16 cellular contexts compared by ENCODE assay signal in genomic region chrX:52857126-52857525, GRCh38. TPM values are rescaled to one million over a fixed set of nuclear protein-coding genes. Genes with fewer than 3 reads are reported as not detected.
"Had no signal": no experiment of that assay in that cellular context is flagged by ENCODE, and none has a peak within 500 bp of the region (broad histone marks: within the 10 kb centered on the region; RNA-seq: fewer than 3 reads in every experiment).

No MANE protein-coding gene starts in this region.

RNA-seq across cellular contexts. Expression of gene XAGE3, which starts 10.8 kb away (rescaled TPM):
- total RNA-seq: activated B cell treated with CpG ODN at 0.5 μM for 24 hours; activated CD8-positive, alpha-beta T cell treated with anti-CD3 and anti-CD28 coated beads for 36 hours; activated T-cell treated with anti-CD3 and anti-CD28 coated beads, Interleukin-2, amount 50 U/mL, for 4 hours; activated T-helper 17 cell treated with anti-CD3 and anti-CD28 coated beads, Interleukin-2, amount 50 U/mL, for 72 hours; astrocyte; bronchial epithelial cell; cardiac septum; cerebellum; dorsolateral prefrontal cortex; endodermal cell; esophagus muscularis mucosa; gastroesophageal sphincter; glomerular endothelial cell; heart right ventricle; T-helper 17 cell had no signal
- polyA plus RNA-seq: heart right ventricle had no signal

RNA-seq across cellular contexts. Expression of gene XAGE5, which starts 46.0 kb away (rescaled TPM):
- total RNA-seq: activated B cell treated with CpG ODN at 0.5 μM for 24 hours; activated CD8-positive, alpha-beta T cell treated with anti-CD3 and anti-CD28 coated beads for 36 hours; activated T-cell treated with anti-CD3 and anti-CD28 coated beads, Interleukin-2, amount 50 U/mL, for 4 hours; activated T-helper 17 cell treated with anti-CD3 and anti-CD28 coated beads, Interleukin-2, amount 50 U/mL, for 72 hours; astrocyte; bronchial epithelial cell; cardiac septum; cerebellum; dorsolateral prefrontal cortex; endodermal cell; esophagus muscularis mucosa; gastroesophageal sphincter; glomerular endothelial cell; heart right ventricle; T-helper 17 cell had no signal
- polyA plus RNA-seq: adipose tissue, heart right ventricle had no signal

RNA-seq across cellular contexts. Expression of gene SPANXN5, which starts 59.9 kb away (rescaled TPM):
- total RNA-seq: activated B cell treated with CpG ODN at 0.5 μM for 24 hours; activated CD8-positive, alpha-beta T cell treated with anti-CD3 and anti-CD28 coated beads for 36 hours; activated T-cell treated with anti-CD3 and anti-CD28 coated beads, Interleukin-2, amount 50 U/mL, for 4 hours; activated T-helper 17 cell treated with anti-CD3 and anti-CD28 coated beads, Interleukin-2, amount 50 U/mL, for 72 hours; astrocyte; bronchial epithelial cell; cardiac septum; cerebellum; dorsolateral prefrontal cortex; endodermal cell; esophagus muscularis mucosa; gastroesophageal sphincter; glomerular endothelial cell; heart right ventricle; T-helper 17 cell had no signal
- polyA plus RNA-seq: adipose tissue, heart right ventricle had no signal
